Comparison of ENCODE assay signal across 1 cellular context in the genomic region with DNA sequence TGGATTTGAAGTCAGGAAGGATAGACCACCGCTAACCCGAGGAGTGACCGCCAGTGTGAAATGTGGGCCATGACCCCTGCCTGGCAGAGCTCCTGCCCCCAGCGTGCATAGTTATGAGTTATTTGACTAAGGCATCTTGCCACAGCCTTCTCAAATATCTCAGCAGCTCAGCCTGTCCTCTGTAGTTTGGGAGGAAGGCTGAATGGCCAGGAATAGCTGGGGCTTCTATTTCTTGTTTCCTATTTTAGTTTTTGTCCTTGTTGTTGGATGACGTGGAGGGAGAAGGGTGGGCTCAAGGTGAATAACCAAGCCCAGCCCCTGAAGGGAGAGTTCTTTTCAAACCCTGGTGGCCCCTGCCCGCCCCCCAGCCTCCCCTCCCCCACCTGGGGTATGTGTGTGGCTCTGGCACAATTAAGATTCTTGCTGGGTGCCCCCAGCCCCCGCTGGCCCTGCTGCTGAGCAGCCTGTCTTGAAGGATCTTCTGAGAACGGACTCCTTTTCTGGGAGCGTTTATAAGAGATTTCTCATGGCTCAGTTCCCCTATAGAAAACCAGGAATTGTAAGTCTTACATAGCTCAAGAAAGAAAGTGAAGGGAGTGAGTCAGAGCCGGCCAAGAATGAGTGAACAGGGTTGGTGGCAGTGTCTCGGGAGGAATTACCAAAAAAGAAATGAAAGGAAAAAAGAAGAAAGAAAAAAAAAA.
TF ChIP-seq lines count a peak whose summit lies in the region.

No MANE protein-coding gene starts in this region.

TF ChIP-seq in IMR-90, 13 proteins besides CTCF, POLR2A, EP300 and RAD21:
- TF ChIP-seq SMC3 (IDR thresholded peaks at IDR 0.05; ENCODE audit: low read depth, low read length) (no peak), FOS (IDR thresholded peaks at IDR 0.05; ENCODE audit: low read depth, low read length) (peak; percentile 41; the same call in 1 of the 2 replicates)
- TF ChIP-seq, protein P1, sequence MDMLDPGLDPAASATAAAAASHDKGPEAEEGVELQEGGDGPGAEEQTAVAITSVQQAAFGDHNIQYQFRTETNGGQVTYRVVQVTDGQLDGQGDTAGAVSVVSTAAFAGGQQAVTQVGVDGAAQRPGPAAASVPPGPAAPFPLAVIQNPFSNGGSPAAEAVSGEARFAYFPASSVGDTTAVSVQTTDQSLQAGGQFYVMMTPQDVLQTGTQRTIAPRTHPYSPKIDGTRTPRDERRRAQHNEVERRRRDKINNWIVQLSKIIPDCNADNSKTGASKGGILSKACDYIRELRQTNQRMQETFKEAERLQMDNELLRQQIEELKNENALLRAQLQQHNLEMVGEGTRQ (IDR thresholded peaks at IDR 0.05; ENCODE audit: low read depth, low read length): no peak
